1 cellular context compared by ENCODE assay signal in the genomic region with DNA sequence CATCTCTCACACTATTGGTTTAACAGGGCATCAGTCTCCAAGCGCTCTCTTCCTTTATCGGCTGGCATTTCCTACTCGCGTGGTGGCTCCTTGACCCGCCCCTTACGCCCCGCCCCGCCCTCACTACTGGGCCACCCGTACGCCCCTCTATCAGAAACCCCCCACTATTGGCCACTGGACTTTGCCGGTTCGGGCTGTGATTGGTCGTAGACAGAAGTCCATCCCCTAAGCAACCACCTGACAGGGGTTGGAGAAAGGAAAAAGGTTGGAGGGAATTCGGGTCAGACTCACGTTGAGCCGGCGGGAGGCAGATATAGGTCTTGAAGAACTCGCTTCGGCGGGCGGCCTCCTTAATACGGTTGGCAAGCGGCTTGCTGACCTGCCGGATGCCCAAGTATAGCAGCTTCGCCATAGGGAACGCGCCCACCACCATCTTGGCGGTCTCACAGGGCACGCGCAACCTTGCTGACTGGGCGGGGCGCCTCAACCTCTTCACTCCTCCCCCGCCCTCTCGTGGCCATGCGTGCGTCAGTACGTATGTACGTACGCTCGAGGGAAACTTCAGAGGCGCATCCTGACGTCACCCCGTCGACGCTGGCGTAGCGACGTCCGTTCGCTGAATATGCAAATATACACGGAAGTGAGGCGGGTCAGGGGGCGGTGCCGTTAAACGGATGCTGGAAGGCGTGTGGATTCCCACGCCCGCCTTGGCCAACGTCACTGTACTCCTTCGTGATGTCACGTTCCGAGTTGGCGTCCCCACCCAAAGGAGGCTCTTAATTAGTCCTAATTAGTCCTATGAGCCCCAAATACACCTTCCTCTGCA.
TF ChIP-seq lines count a peak whose summit lies in the region.

Gene OPA3, minus strand, starts transcription at position 471 of the 826 bp plus-strand sequence. Its CDS starts 38 bp downstream, at position 433.

TF ChIP-seq in HepG2, 621 proteins besides CTCF, POLR2A, EP300 and RAD21 (continued from another document):
- TF ChIP-seq USF2 (IDR thresholded peaks at IDR 0.05; ENCODE audit: low read depth, low read length) (peak; percentile 13), USF2 (CRISPR knock-in tag; IDR thresholded peaks at IDR 0.05; ENCODE audit: borderline replicate concordance) (no peak; the same call in none of the 2 replicates), ZNF354B (CRISPR knock-in tag; IDR thresholded peaks at IDR 0.05) (no peak), DNMT1 (CRISPR knock-in tag; IDR thresholded peaks at IDR 0.05) (no peak), TCF12 (IDR thresholded peaks at IDR 0.05) (no peak), TCF12 (CRISPR knock-in tag; IDR thresholded peaks at IDR 0.05) (no peak)
